9 cellular contexts compared by ENCODE assay signal in genomic region chr19:48111280-48111679, GRCh38. TPM values are rescaled to one million over a fixed set of nuclear protein-coding genes. Genes with fewer than 3 reads are reported as not detected.
DNase-seq lines count a peak whose midpoint lies in the region; ATAC-seq, FAIRE-seq and TF ChIP-seq lines count a peak whose summit lies in the region.
"Had no signal": no experiment of that assay in that cellular context is flagged by ENCODE, and none has a peak within 500 bp of the region (broad histone marks: within the 10 kb centered on the region; RNA-seq: fewer than 3 reads in every experiment).

No MANE protein-coding gene starts in this region.

- no peak overlapping the region for H2AFZ ChIP-seq in KMS-11 (ENCODE audit: low read depth)
- no peak overlapping the region for H2AFZ ChIP-seq in GM12878 (ENCODE audit: control insufficient read depth, low read depth, low read length)

- H3K9me3 ChIP-seq in AG04450 (ENCODE audit: control insufficient read depth, insufficient read depth, low read length), result no peaks in the 10 kb centered on the region; the same call in 1 of the 2 replicates
- no peaks in the 10 kb centered on the region for H3K9me3 ChIP-seq in GM12878 (replicated peaks; ENCODE audit: control insufficient read depth, insufficient read depth, low read length)
- H3K9me3 ChIP-seq in mucosa of rectum (ENCODE audit: control insufficient read depth in 2 of 2, low read length in 2 of 2), result no peaks in the 10 kb centered on the region

- RAD21 ChIA-PET in GM12878 (lab: Charles Lee; ENCODE audit: unreplicated experiment), result interaction anchor here (1.0 to 4.9 kb wide), 6 partner anchors 11 to 149 kb away, joined by 3 to 44 read pairs (median 12); partner anchors contain the start of gene CARD8

- WGBS in GM12878 (ENCODE audit: insufficient coverage, insufficient replicate concordance, low lambda C conversion rate, missing lambda C conversion rate), result 94% methylated on average over 5 of the region's 7 CpGs

- H3K27me3 ChIP-seq in AG04450 (ENCODE audit: control insufficient read depth, insufficient read depth, low read length) (no peaks in the 10 kb centered on the region), KMS-11 (ENCODE audit: insufficient read depth, low read depth) (no peaks in the 10 kb centered on the region), GM12878 (replicated peaks in 1 of 2; ENCODE audit: control insufficient read depth in 2 of 2, insufficient read depth in 2 of 2, low read length in 1 of 2) (no peaks in the 10 kb centered on the region), mucosa of rectum (ENCODE audit: control insufficient read depth in 2 of 2, insufficient read depth in 2 of 2, low read length in 2 of 2) (no peaks in the 10 kb centered on the region)

- no peaks in the 10 kb centered on the region for H3K36me3 ChIP-seq in KMS-11 (ENCODE audit: insufficient read depth)
- H3K36me3 ChIP-seq in GM12878 (ENCODE audit: control insufficient read depth in 2 of 2, insufficient read depth in 2 of 2, low read length in 1 of 2), result peaks cover 0 to 2% of the 10 kb centered on the region in 2 experiments; a peak in 2 of 4 replicates
- no peaks in the 10 kb centered on the region for H3K36me3 ChIP-seq in mucosa of rectum (ENCODE audit: control insufficient read depth in 2 of 2, insufficient read depth in 2 of 2, low read length in 2 of 2)

- no peak overlapping the region for H3K4me3 ChIP-seq in AG04450 (ENCODE audit: low read depth, low read length)
- no peak overlapping the region for H3K4me3 ChIP-seq in KMS-11 (IDR thresholded peaks at IDR 0.05; ENCODE audit: insufficient read depth, low read depth, low read length)
- H3K4me3 ChIP-seq in GM12878, result no peak overlapping the region
- H3K4me3 ChIP-seq in mucosa of rectum (ENCODE audit: low read length in 2 of 2), result no peak overlapping the region

- no peak overlapping the region for H3K9ac ChIP-seq in KMS-11
- no peak overlapping the region for H3K9ac ChIP-seq in GM12878 (ENCODE audit: control insufficient read depth, insufficient read depth, low read length)
- no peak overlapping the region for H3K9ac ChIP-seq in mucosa of rectum (ENCODE audit: low read depth in 1 of 2, low read length in 2 of 2)

- TF ChIP-seq RAD21 in GM12878 (IDR thresholded peaks at IDR 0.05; ENCODE audit: insufficient read depth, low read depth, low read length), result no peak

- no peak for TF ChIP-seq CTCF in AG04450 (IDR thresholded peaks at IDR 0.05; ENCODE audit: low read depth, low read length)
- TF ChIP-seq CTCF in KMS-11 (conservative IDR thresholded peaks at IDR 0.05; ENCODE audit: low read depth, low read length), result no peak
- TF ChIP-seq CTCF in GM12878 (IDR thresholded peaks at IDR 0.05 in 2 of 3, conservative IDR thresholded peaks at IDR 0.05 in 1 of 3; ENCODE audit: control insufficient read depth in 2 of 3, extremely low read depth in 1 of 3, insufficient read depth in 1 of 3, low read depth in 3 of 3, low read length in 3 of 3), result no peak

- H3K79me2 ChIP-seq in KMS-11 (ENCODE audit: insufficient read depth, low read depth) (no peaks in the 10 kb centered on the region), GM12878 (ENCODE audit: control insufficient read depth, insufficient read depth, low read length) (no peaks in the 10 kb centered on the region)

- H3K4me1 ChIP-seq in KMS-11 (ENCODE audit: low read depth, poor library complexity, severe bottlenecking) (peaks cover 27% of the 10 kb centered on the region), GM12878 (ENCODE audit: control insufficient read depth, insufficient read depth, low read length) (peaks cover 7% of the 10 kb centered on the region), mucosa of rectum (ENCODE audit: control insufficient read depth in 2 of 2, insufficient read depth in 2 of 2, low read length in 2 of 2) (peaks cover 6 to 8% of the 10 kb centered on the region in 2 donors)

- intact Hi-C loops in GM12878 (cut with micrococcal nuclease; ENCODE audit: unreplicated experiment), result no loop called here

- SMC1A ChIA-PET in GM12878 (lab: Charles Lee; ENCODE audit: uncharacterized antibody, unreplicated experiment), result interaction anchor here (1.1 to 4.9 kb wide), 8 partner anchors 9 to 148 kb away, joined by 4 to 44 read pairs (median 6); partner anchors contain the start of gene CARD8

- ATAC-seq in GM12878 (no peak), HG03457 (IDR thresholded peaks at IDR 0.05; ENCODE audit: unreplicated experiment) (no peak)

- in situ Hi-C loops in GM12878 (cut with MboI), result no loop called here

- no peak for TF ChIP-seq POLR2A in GM12878 (IDR thresholded peaks at IDR 0.05; ENCODE audit: low read depth, low read length)

- FAIRE-seq in GM12878 (lab: Jason Lieb, UNC), result no peak
- FAIRE-seq: G401.6 had no signal

- H3K27ac ChIP-seq in AG04450 (ENCODE audit: low read depth, low read length) (peak overlapping the region; percentile 100), KMS-11 (peak overlapping the region; percentile 78; the same call in 1 of the 2 replicates), GM12878 (ENCODE audit: control insufficient read depth, insufficient read depth) (no peak overlapping the region), mucosa of rectum (ENCODE audit: low read depth in 2 of 2, low read length in 2 of 2) (peak overlapping the region; percentile 77 to 88)

- H4K20me1 ChIP-seq in KMS-11 (ENCODE audit: insufficient read depth) (no peaks in the 10 kb centered on the region), GM12878 (ENCODE audit: control insufficient read depth, insufficient read depth) (no peaks in the 10 kb centered on the region)

- no peak for DNase-seq in AG04450 (ENCODE audit: low read depth, low spot score)
- no peak for DNase-seq in GM12878 (ENCODE audit: low read depth, low spot score)
- DNase-seq in LoVo (ENCODE audit: low spot score), result no peak
- DNase-seq in NCI-H524 (lab: John Stamatoyannopoulos, UW), result no peak
- DNase-seq in NOMO-1 treated with DMSO at 0.1 percent for 48 hours (lab: John Stamatoyannopoulos, UW; ENCODE audit: unreplicated experiment), result no peak

- POLR2A ChIA-PET in AG04450 (lab: Yijun Ruan, JAX) (interaction anchor here (1.0 to 1.4 kb wide), 3 partner anchors 10 to 58 kb away, joined by 3 to 11 read pairs (median 3); no protein-coding TSS in a partner anchor), GM12878 (lab: Charles Lee) (interaction anchor here (1.0 to 1.5 kb wide), 5 partner anchors 9 to 146 kb away, joined by 5 to 8 read pairs (median 7); no protein-coding TSS in a partner anchor)

- CTCF ChIA-PET in AG04450 (lab: Charles Lee), result interaction anchor here (1.1 to 1.8 kb wide), 3 partner anchors 43 to 148 kb away, joined by 3 to 10 read pairs (median 4); no protein-coding TSS in a partner anchor
- CTCF ChIA-PET in GM12878 (lab: Yijun Ruan, JAX), result interaction anchor here (0.8 to 12.4 kb wide), 9 partner anchors 8 to 157 kb away, joined by 3 to 192 read pairs (median 10); no protein-coding TSS in a partner anchor

- TF ChIP-seq EP300 in GM12878 (IDR thresholded peaks at IDR 0.05; ENCODE audit: borderline replicate concordance in 1 of 2, control insufficient read depth in 1 of 2, low read depth in 2 of 2, low read length in 2 of 2), result no peak

- no TSS peak for BruUV-seq in GM12878 (replicated peaks; lab: Mats Ljungman, UMichigan)

- H3K4me2 ChIP-seq in KMS-11 (peak overlapping the region; percentile 99; the same call in 1 of the 2 replicates), GM12878 (ENCODE audit: control insufficient read depth, insufficient read depth) (no peak overlapping the region)

RNA-seq across cellular contexts. Expression of gene PLA2G4C, which starts 0.7 kb away (rescaled TPM):
- polyA plus RNA-seq in AG04450 (2011; rRNA removed) (8.0 and 10.4 TPM in 2 replicates), GM12878 (2011; rRNA removed) (3.6 and 5.6 TPM in 2 replicates), GM12878 (2014; fragmentation: Illumina TruSeq; extraction: Trizol) (0.35 and 1.1 TPM in 2 replicates), GM12878 (2014; fragmentation: Nextera tagmentation; extraction: Ambion mirVana) (under 1 TPM; 0.53 to 0.64 TPM), GM12878 (2014; rRNA removed) (1.0 and 1.4 TPM in 2 replicates), GM12878 (2016; fragmentation: Nextera tagmentation; extraction: Ambion mirVana) (1 to 10 TPM in 1 of 2 experiments, under 1 TPM in 1; 0.92 to 2.2 TPM)
- polyA minus RNA-seq in AG04450 (2011; rRNA and poly(A)+ RNA removed), result 6.4 and 7.4 TPM in 2 replicates
- 64.9 and 70.4 TPM in 2 replicates for total RNA-seq in GM12878 (2013; cell fraction: nucleolus; rRNA removed)
- total RNA-seq in GM12878 (2014; rRNA removed) (1.1 and 1.3 TPM in 2 replicates), GM12878 (2014; rRNA removed; fragmentation: Illumina TruSeq; extraction: Trizol) (1.1 and 2.4 TPM in 2 replicates), GM12878 (2021) (2.3 and 2.7 TPM in 2 replicates)
- 3.0 TPM for polyA plus RNA-seq in GM12878 (2011; ENCODE audit: low read depth)
- polyA plus RNA-seq in GM12878 (2011; cell fraction: cytosol; rRNA removed), result 3.8 and 5.5 TPM in 2 replicates
- polyA plus RNA-seq in GM12878 (2011; cell fraction: nucleus; rRNA removed), result 7.1 and 13.6 TPM in 2 replicates
- polyA plus RNA-seq in GM12878 (2012), result 3.5 and 3.9 TPM in 2 replicates
- polyA minus RNA-seq in GM12878 (2011; rRNA and poly(A)+ RNA removed), result 8.5 and 10.4 TPM in 2 replicates
- polyA minus RNA-seq in GM12878 (2011; cell fraction: cytosol; rRNA and poly(A)+ RNA removed), result 2.1 and 4.2 TPM in 2 replicates
- 6.2 and 6.9 TPM in 2 replicates for polyA minus RNA-seq in GM12878 (2011; cell fraction: nucleus; rRNA and poly(A)+ RNA removed)

RNA-seq across cellular contexts. Expression of gene LIG1, which starts 58.9 kb away (rescaled TPM):
- polyA plus RNA-seq in AG04450 (2011; rRNA removed), result 7.6 and 8.2 TPM in 2 replicates
- 17.5 and 20.2 TPM in 2 replicates for polyA minus RNA-seq in AG04450 (2011; rRNA and poly(A)+ RNA removed)
- total RNA-seq in GM12878 (2013; cell fraction: nucleolus; rRNA removed), result 82.9 and 93.2 TPM in 2 replicates
- 94.4 and 95.6 TPM in 2 replicates for total RNA-seq in GM12878 (2014; rRNA removed)
- 57.8 and 64.0 TPM in 2 replicates for total RNA-seq in GM12878 (2014; rRNA removed; fragmentation: Illumina TruSeq; extraction: Trizol)
- 92.4 and 111 TPM in 2 replicates for total RNA-seq in GM12878 (2021)
- polyA plus RNA-seq in GM12878 (2011; ENCODE audit: low read depth), result 28.5 TPM
- polyA plus RNA-seq in GM12878 (2011; rRNA removed), result 44.9 and 63.8 TPM in 2 replicates
- polyA plus RNA-seq in GM12878 (2011; cell fraction: cytosol; rRNA removed), result 67.8 and 72.1 TPM in 2 replicates
- 194 and 282 TPM in 2 replicates for polyA plus RNA-seq in GM12878 (2011; cell fraction: nucleus; rRNA removed)
- 65.8 and 69.7 TPM in 2 replicates for polyA plus RNA-seq in GM12878 (2012)
- polyA plus RNA-seq in GM12878 (2014; fragmentation: Illumina TruSeq; extraction: Trizol), result 47.8 and 70.8 TPM in 2 replicates
- polyA plus RNA-seq in GM12878 (2014; fragmentation: Nextera tagmentation; extraction: Ambion mirVana), result 10 to 100 TPM in 1 of 2 experiments, 1 to 10 TPM in 1; 7.8 to 31.6 TPM
- polyA plus RNA-seq in GM12878 (2014; rRNA removed), result 76.7 and 101 TPM in 2 replicates
- 100 to 1,000 TPM; 112 to 117 TPM for polyA plus RNA-seq in GM12878 (2016; fragmentation: Nextera tagmentation; extraction: Ambion mirVana)
- polyA minus RNA-seq in GM12878 (2011; rRNA and poly(A)+ RNA removed), result 51.9 and 86.2 TPM in 2 replicates
- 36.2 and 44.0 TPM in 2 replicates for polyA minus RNA-seq in GM12878 (2011; cell fraction: cytosol; rRNA and poly(A)+ RNA removed)
- 36.6 and 87.4 TPM in 2 replicates for polyA minus RNA-seq in GM12878 (2011; cell fraction: nucleus; rRNA and poly(A)+ RNA removed)

RNA-seq across cellular contexts. Expression of gene ZSWIM9, which starts 59.2 kb away (rescaled TPM):
- 0.66 and 0.83 TPM in 2 replicates for polyA plus RNA-seq in AG04450 (2011; rRNA removed)
- polyA minus RNA-seq in AG04450 (2011; rRNA and poly(A)+ RNA removed), result 0.32 and 0.83 TPM in 2 replicates
- total RNA-seq in GM12878 (2013; cell fraction: nucleolus; rRNA removed), result 3.2 and 4.0 TPM in 2 replicates
- total RNA-seq in GM12878 (2014; rRNA removed), result 1.8 TPM in 2 replicates
- 0.76 and 1.2 TPM in 2 replicates for total RNA-seq in GM12878 (2014; rRNA removed; fragmentation: Illumina TruSeq; extraction: Trizol)
- total RNA-seq in GM12878 (2021), result 5.7 and 6.2 TPM in 2 replicates
- polyA plus RNA-seq in GM12878 (2011; ENCODE audit: low read depth), result 1.2 TPM
- 0.35 and 0.50 TPM in 2 replicates for polyA plus RNA-seq in GM12878 (2011; rRNA removed)
- polyA plus RNA-seq in GM12878 (2011; cell fraction: cytosol; rRNA removed), result 0.33 and 0.47 TPM in 2 replicates
- 0.69 and 0.79 TPM in 2 replicates for polyA plus RNA-seq in GM12878 (2011; cell fraction: nucleus; rRNA removed)
- 5.6 and 6.1 TPM in 2 replicates for polyA plus RNA-seq in GM12878 (2012)
- polyA plus RNA-seq in GM12878 (2014; fragmentation: Illumina TruSeq; extraction: Trizol), result 0.92 and 1.4 TPM in 2 replicates
- under 1 TPM in 1 of 2 experiments, not detected in 1; 0.29 TPM for polyA plus RNA-seq in GM12878 (2014; fragmentation: Nextera tagmentation; extraction: Ambion mirVana)
- 2.4 and 3.4 TPM in 2 replicates for polyA plus RNA-seq in GM12878 (2014; rRNA removed)
- polyA plus RNA-seq in GM12878 (2016; fragmentation: Nextera tagmentation; extraction: Ambion mirVana), result 1 to 10 TPM; 1.2 to 1.7 TPM
- 0.22 and 0.31 TPM in 2 replicates for polyA minus RNA-seq in GM12878 (2011; rRNA and poly(A)+ RNA removed)
- 0.73 and 0.94 TPM in 2 replicates for polyA minus RNA-seq in GM12878 (2011; cell fraction: cytosol; rRNA and poly(A)+ RNA removed)
- 0.60 and 2.0 TPM in 2 replicates for polyA minus RNA-seq in GM12878 (2011; cell fraction: nucleus; rRNA and poly(A)+ RNA removed)
